In the genomic region with DNA sequence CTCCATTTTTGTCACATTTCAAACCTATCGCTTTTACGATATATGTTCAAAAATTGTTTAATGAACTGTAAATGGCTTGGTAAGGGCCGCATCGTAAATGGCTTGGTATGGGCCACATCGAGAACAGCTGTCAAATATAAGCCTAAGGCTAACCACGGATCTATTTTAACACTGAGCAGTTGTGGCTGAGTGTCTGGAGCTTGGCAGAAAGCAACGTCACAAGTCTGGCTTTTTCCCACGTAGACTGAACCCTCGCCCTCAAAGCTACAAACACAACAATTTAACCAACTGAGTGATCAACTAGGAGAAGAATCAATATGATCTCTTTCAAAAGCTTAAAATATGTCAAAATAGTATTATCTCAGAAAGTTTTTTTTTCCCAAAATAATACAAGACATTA, we compare ENCODE assay signal across 8 cellular contexts.
A peak's percentile ranks its signal among the peaks of the same experiment; 100 is the strongest.
DNase-seq lines count a peak whose midpoint lies in the region; TF ChIP-seq lines count a peak whose summit lies in the region.

No MANE protein-coding gene starts in this region.

- H3K9me3 ChIP-seq in OCI-LY3 (ENCODE audit: insufficient read depth, low read length), result no peaks in the 10 kb centered on the region

- H3K27me3 Mint-ChIP-seq in activated CD4-positive, alpha-beta T cell treated with anti-CD3 and anti-CD28 coated beads, Interleukin-2, amount 10 ng/mL, durations not matched to agents 24 days and 14 days, result peaks cover 16% of the 10 kb centered on the region

- no peak overlapping the region for H3K9ac ChIP-seq in OCI-LY3 (ENCODE audit: low read length)

- H4K20me1 ChIP-seq in OCI-LY3 (ENCODE audit: insufficient read depth, low read length), result no peaks in the 10 kb centered on the region

- no peaks in the 10 kb centered on the region; the same call in 1 of the 2 replicates for H3K4me1 ChIP-seq in OCI-LY3 (ENCODE audit: low read length)

- no peaks in the 10 kb centered on the region for H3K79me2 ChIP-seq in OCI-LY3 (ENCODE audit: low read length)

- H3K4me2 ChIP-seq in OCI-LY3 (ENCODE audit: low read length), result no peak overlapping the region

- peak overlapping the region; percentile 100; the same call in 1 of the 2 replicates for H3K4me3 ChIP-seq in OCI-LY3 (ENCODE audit: low read length)
- H3K4me3 ChIP-seq in dorsolateral prefrontal cortex, result peak overlapping the region in 35 of 59 donors; percentile 77 to 100 (median 96)
- peak overlapping the region; percentile 73 for H3K4me3 ChIP-seq in skeletal muscle cell (ENCODE audit: low read depth, low read length)

- no peak overlapping the region for H3K27ac ChIP-seq in OCI-LY3 (ENCODE audit: low read length)
- peak overlapping the region in 2 of 59 donors; percentile 4 to 25 for H3K27ac ChIP-seq in dorsolateral prefrontal cortex

- DNase-seq in activated CD4-positive, alpha-beta T cell treated with anti-CD3 and anti-CD28 coated beads, Interleukin-2, amount 10 ng/mL, durations not matched to agents 24 days and 14 days, result no peak
- no peak for DNase-seq in activated CD4-positive, alpha-beta T cell treated with anti-CD3 and anti-CD28 coated beads for 4 hours
- DNase-seq in dorsolateral prefrontal cortex (no peak), skeletal muscle cell (ENCODE audit: low read depth) (no peak), putamen (ENCODE audit: low spot score) (no peak), OCI-M2 (lab: John Stamatoyannopoulos, UW; ENCODE audit: unreplicated experiment) (no peak)
- DNase-seq in stimulated activated CD4-positive, alpha-beta T cell treated with anti-CD3 and anti-CD28 coated beads, Interleukin-4, amount 100 ng/mL, for 4 hours, result no peak

- H3K27ac Mint-ChIP-seq in activated CD4-positive, alpha-beta T cell treated with anti-CD3 and anti-CD28 coated beads, Interleukin-2, amount 10 ng/mL, durations not matched to agents 24 days and 14 days, result no peak overlapping the region

- peak overlapping the region; percentile 95 for H3K4me3 Mint-ChIP-seq in activated CD4-positive, alpha-beta T cell treated with anti-CD3 and anti-CD28 coated beads, Interleukin-2, amount 10 ng/mL, durations not matched to agents 24 days and 14 days

- intact Hi-C loops in activated CD4-positive, alpha-beta T cell treated with anti-CD3 and anti-CD28 coated beads, Interleukin-2, amount 10 ng/mL, durations not matched to agents 24 days and 14 days (cut with micrococcal nuclease), result loop anchor here (2.0 to 5.0 kb wide), 4 partner anchors 45 to 1766 kb away; a partner anchor contains a TSS
- intact Hi-C loops in dorsolateral prefrontal cortex (cut with DNase I), result loop anchor here (2.0 to 10.0 kb wide), 6 partner anchors 17 to 727 kb away; a partner anchor contains a TSS

- H3K27me3 ChIP-seq in OCI-LY3 (ENCODE audit: low read depth, low read length) (no peaks in the 10 kb centered on the region), dorsolateral prefrontal cortex (peaks cover 0 to 10% (median 0%) of the 10 kb centered on the region in 45 donors)

- TF ChIP-seq CTCF in OCI-LY3 (IDR thresholded peaks at IDR 0.05; ENCODE audit: low read depth, low read length), result no peak
- TF ChIP-seq CTCF in dorsolateral prefrontal cortex (IDR thresholded peaks at IDR 0.05 in 54 of 56, conservative IDR thresholded peaks at IDR 0.05 in 2 of 56; ENCODE audit: low read depth in 1 of 56, partially characterized antibody in 56 of 56), result no peak

- peaks cover 17% of the 10 kb centered on the region for H3K4me1 Mint-ChIP-seq in activated CD4-positive, alpha-beta T cell treated with anti-CD3 and anti-CD28 coated beads, Interleukin-2, amount 10 ng/mL, durations not matched to agents 24 days and 14 days

- H3K9me3 Mint-ChIP-seq in activated CD4-positive, alpha-beta T cell treated with anti-CD3 and anti-CD28 coated beads, Interleukin-2, amount 10 ng/mL, durations not matched to agents 24 days and 14 days, result no peaks in the 10 kb centered on the region

- no peaks in the 10 kb centered on the region for H3K36me3 ChIP-seq in OCI-LY3 (replicated peaks; ENCODE audit: low read depth, low read length)

- H3K36me3 Mint-ChIP-seq in activated CD4-positive, alpha-beta T cell treated with anti-CD3 and anti-CD28 coated beads, Interleukin-2, amount 10 ng/mL, durations not matched to agents 24 days and 14 days (ENCODE audit: low read depth), result no peaks in the 10 kb centered on the region

- H2AFZ ChIP-seq in OCI-LY3 (ENCODE audit: low read depth, low read length), result no peak overlapping the region
